21 cellular contexts compared by ENCODE assay signal in the genomic region with DNA sequence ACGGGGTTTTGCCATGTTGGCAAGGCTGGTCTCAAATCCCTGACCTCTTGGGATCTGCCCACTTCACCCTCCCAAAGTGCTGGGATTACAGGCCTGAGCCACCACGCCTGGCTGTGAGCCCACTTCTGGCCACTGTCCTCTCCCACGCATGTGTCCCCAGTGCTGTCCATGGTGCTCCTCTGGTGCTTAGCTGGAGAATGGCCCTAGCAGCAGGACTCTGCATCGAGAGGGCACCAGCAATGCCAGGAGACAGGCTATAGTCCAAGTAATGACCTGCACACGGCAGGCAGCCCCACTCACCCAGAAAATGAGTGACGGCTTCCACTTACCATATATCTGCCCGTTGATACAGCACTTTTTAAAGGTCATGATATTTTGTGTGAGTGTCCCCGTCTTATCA.
"Had no signal": no experiment of that assay in that cellular context is flagged by ENCODE, and none has a peak within 500 bp of the region (broad histone marks: within the 10 kb centered on the region; RNA-seq: fewer than 3 reads in every experiment).

No MANE protein-coding gene starts in this region.

- H3K27ac ChIP-seq: adrenal gland, breast epithelium, colonic mucosa, dorsolateral prefrontal cortex, esophagus muscularis mucosa, stomach, vagina had no signal

- H3K4me3 ChIP-seq: adrenal gland, breast epithelium, colonic mucosa, dorsolateral prefrontal cortex, esophagus muscularis mucosa, stomach, vagina had no signal

- H3K4me1 ChIP-seq: adrenal gland, breast epithelium, colonic mucosa, esophagus muscularis mucosa, vagina had no signal

- ATAC-seq: activated T-helper 17 cell treated with anti-CD3 and anti-CD28 coated beads, Interleukin-2, amount 50 U/mL, for 72 hours; effector memory CD8-positive, alpha-beta T cell; left colon; natural killer cell; stimulated activated effector memory CD8-positive, alpha-beta T cell treated with anti-CD3 and anti-CD28 coated beads, Interleukin-12 subunit alpha, Interleukin-12 subunit beta, amount 100 ng/mL, for 72 hours had no signal

- H3K27me3 ChIP-seq: adrenal gland, breast epithelium, colonic mucosa, dorsolateral prefrontal cortex, esophagus muscularis mucosa, stomach, vagina had no signal

- H3K36me3 ChIP-seq: adrenal gland, breast epithelium had no signal

- H3K9me3 ChIP-seq: adrenal gland, breast epithelium, colonic mucosa, esophagus muscularis mucosa, stomach, vagina had no signal

- FAIRE-seq: endothelial cell of umbilical vein, frontal cortex, keratinocyte had no signal

- DNase-seq: activated T-cell treated with anti-CD3 and anti-CD28 coated beads, Interleukin-2, amount 50 U/mL, for 24 hours; adrenal gland; colonic mucosa; dorsolateral prefrontal cortex; effector memory CD8-positive, alpha-beta T cell; glutamatergic neuron; hypothalamus; left colon; natural killer cell; retina; stimulated activated CD4-positive, alpha-beta T cell treated with anti-CD3 and anti-CD28 coated beads, Interleukin-12 subunit alpha, Interleukin-12 subunit beta, amount 100 ng/mL, for 4 hours; stomach; T-helper 1 cell had no signal
